11 cellular contexts compared by ENCODE assay signal in genomic region chr21:43733529-43734071, GRCh38. TPM values are rescaled to one million over a fixed set of nuclear protein-coding genes. Genes with fewer than 3 reads are reported as not detected.
DNase-seq lines count a peak whose midpoint lies in the region; ATAC-seq, FAIRE-seq and TF ChIP-seq lines count a peak whose summit lies in the region.
"Had no signal": no experiment of that assay in that cellular context is flagged by ENCODE, and none has a peak within 500 bp of the region (broad histone marks: within the 10 kb centered on the region; RNA-seq: fewer than 3 reads in every experiment).

No MANE protein-coding gene starts in this region.

- H3K4me3 ChIP-seq in A549: no peak overlapping the region

- ATAC-seq in A549 (no peak), HG03565 (IDR thresholded peaks at IDR 0.05; ENCODE audit: unreplicated experiment) (no peak), HG02642 (IDR thresholded peaks at IDR 0.05; ENCODE audit: poor library complexity, unreplicated experiment) (no peak)
- peak; percentile 39 for ATAC-seq in central memory CD8-positive, alpha-beta T cell (replicated peaks; ENCODE audit: extremely low read depth, poor library complexity, severe bottlenecking)

- peaks cover 6 to 8% (median 7%) of the 10 kb centered on the region in 3 donors for H3K4me1 Mint-ChIP-seq in IgD-negative memory B cell
- H3K4me1 Mint-ChIP-seq in central memory CD8-positive, alpha-beta T cell: peaks cover 48% of the 10 kb centered on the region

- no peak for TF ChIP-seq CTCF in A549 (IDR thresholded peaks at IDR 0.05)

- peak overlapping the region; percentile 43 to 99; a peak in 4 of 6 replicates for H3K27ac ChIP-seq in A549

- no peaks in the 10 kb centered on the region for H3K27me3 Mint-ChIP-seq in IgD-negative memory B cell
- no peaks in the 10 kb centered on the region for H3K27me3 Mint-ChIP-seq in central memory CD8-positive, alpha-beta T cell

- WGBS in A549 (ENCODE audit: missing lambda C conversion rate): 79% methylated on average over 13 of the region's 15 CpGs

- no peak for TF ChIP-seq EP300 in A549 (IDR thresholded peaks at IDR 0.05)

- H3K9me3 ChIP-seq in A549: no peaks in the 10 kb centered on the region

- no peak for TF ChIP-seq POLR2A in A549 (IDR thresholded peaks at IDR 0.05; ENCODE audit: low read length)

- H3K9me3 Mint-ChIP-seq in IgD-negative memory B cell: no peaks in the 10 kb centered on the region
- H3K9me3 Mint-ChIP-seq in central memory CD8-positive, alpha-beta T cell: no peaks in the 10 kb centered on the region

- no peaks in the 10 kb centered on the region for H3K36me3 Mint-ChIP-seq in IgD-negative memory B cell
- H3K36me3 Mint-ChIP-seq in central memory CD8-positive, alpha-beta T cell (ENCODE audit: insufficient read depth): peaks cover 19% of the 10 kb centered on the region

- H3K27ac Mint-ChIP-seq in IgD-negative memory B cell: peak overlapping the region in 2 of 3 donors; percentile 50 to 78
- peak overlapping the region; percentile 97 for H3K27ac Mint-ChIP-seq in central memory CD8-positive, alpha-beta T cell (ENCODE audit: low read depth)

- CTCF ChIA-PET in A549 (lab: Yijun Ruan, JAX): interaction anchor here (1.5 kb wide), 1 partner anchor 20 kb away, joined by 3 read pairs; no protein-coding TSS in a partner anchor

- peak overlapping the region in 1 of 4 donors; percentile 48 for H3K4me3 Mint-ChIP-seq in IgD-negative memory B cell
- peak overlapping the region; percentile 78 for H3K4me3 Mint-ChIP-seq in central memory CD8-positive, alpha-beta T cell

- H3K4me1 ChIP-seq in A549: peaks cover 94% of the 10 kb centered on the region

- peak overlapping the region; percentile 93; the same call in 2 of the 3 replicates for H3K4me2 ChIP-seq in A549

- DNase-seq in A549 (ENCODE audit: low read depth in 1 of 2, low spot score in 1 of 2) (no peak), myocyte (ENCODE audit: low read depth) (peak; percentile 83), NCI-H82 (lab: John Stamatoyannopoulos, UW) (no peak), DMS79 treated with DMSO at 0.1 percent for 48 hours (lab: John Stamatoyannopoulos, UW) (no peak)
- DNase-seq in central memory CD8-positive, alpha-beta T cell (ENCODE audit: low spot score in 2 of 2): no peak
- DNase-seq: GF-D8, H7, NCI-H1417 treated with DMSO at 0.1 percent for 48 hours had no signal

- POLR2A ChIA-PET in A549 (lab: Yijun Ruan, JAX): no interaction called here

- no peak for FAIRE-seq in A549 (lab: Jason Lieb, UNC)

- TF ChIP-seq RAD21 in A549 (conservative IDR thresholded peaks at IDR 0.05 in 1 of 2, IDR thresholded peaks at IDR 0.05 in 1 of 2): no peak

TF ChIP-seq in A549, 52 proteins besides CTCF, POLR2A, EP300 and RAD21:
- no peak for TF ChIP-seq HOXB5 (CRISPR knock-in tag; IDR thresholded peaks at IDR 0.05)
- TF ChIP-seq JUN (IDR thresholded peaks at IDR 0.05): no peak
- TF ChIP-seq PHF8 (IDR thresholded peaks at IDR 0.05; ENCODE audit: borderline replicate concordance, low read depth): no peak
- no peak for TF ChIP-seq HES2 (IDR thresholded peaks at IDR 0.05)
- TF ChIP-seq, protein P1, sequence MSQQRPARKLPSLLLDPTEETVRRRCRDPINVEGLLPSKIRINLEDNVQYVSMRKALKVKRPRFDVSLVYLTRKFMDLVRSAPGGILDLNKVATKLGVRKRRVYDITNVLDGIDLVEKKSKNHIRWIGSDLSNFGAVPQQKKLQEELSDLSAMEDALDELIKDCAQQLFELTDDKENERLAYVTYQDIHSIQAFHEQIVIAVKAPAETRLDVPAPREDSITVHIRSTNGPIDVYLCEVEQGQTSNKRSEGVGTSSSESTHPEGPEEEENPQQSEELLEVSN (IDR thresholded peaks at IDR 0.05; ENCODE audit: borderline replicate concordance, low read depth): no peak
- TF ChIP-seq NFE2L2 (conservative IDR thresholded peaks at IDR 0.05; ENCODE audit: low read length): no peak
- TF ChIP-seq CBX2 (IDR thresholded peaks at IDR 0.05; ENCODE audit: borderline replicate concordance, low read depth): no peak

RNA-seq across cellular contexts. Expression of gene PDXK, which starts 14.7 kb away (rescaled TPM):
- 252 and 292 TPM in 2 replicates for polyA plus RNA-seq in A549 (2011; rRNA removed)
- 331 and 370 TPM in 2 replicates for polyA plus RNA-seq in A549 (2012; cell fraction: cytosol; rRNA removed)
- polyA plus RNA-seq in A549 (2012; cell fraction: nucleus; rRNA removed): 322 and 326 TPM in 2 replicates
- polyA plus RNA-seq in A549 (2017; fragmentation: RNase III; extraction: RNeasy Plus Mini Kit Qiagen cat#74134 plus additional on column Dnase treatment): 189 to 220 TPM (median 214 TPM) in 3 replicates
- polyA minus RNA-seq in A549 (2011; rRNA and poly(A)+ RNA removed): 336 and 363 TPM in 2 replicates
- polyA plus RNA-seq in IgD-negative memory B cell: 35.5 TPM
- total RNA-seq in myocyte: 55.6 and 87.0 TPM in 2 replicates
- polyA plus RNA-seq in myocyte (2012): 212 TPM

RNA-seq across cellular contexts. Expression of gene CSTB, which starts 42.5 kb away (rescaled TPM):
- 42.9 and 51.5 TPM in 2 replicates for polyA plus RNA-seq in A549 (2011; rRNA removed)
- 90.6 and 103 TPM in 2 replicates for polyA plus RNA-seq in A549 (2012; cell fraction: cytosol; rRNA removed)
- 29.1 and 41.0 TPM in 2 replicates for polyA plus RNA-seq in A549 (2012; cell fraction: nucleus; rRNA removed)
- 94.1 to 102 TPM (median 101 TPM) in 3 replicates for polyA plus RNA-seq in A549 (2017; fragmentation: RNase III; extraction: RNeasy Plus Mini Kit Qiagen cat#74134 plus additional on column Dnase treatment)
- 16.5 and 23.7 TPM in 2 replicates for polyA minus RNA-seq in A549 (2011; rRNA and poly(A)+ RNA removed)
- polyA plus RNA-seq in IgD-negative memory B cell: 66.2 TPM
- total RNA-seq in myocyte: 6.9 and 12.5 TPM in 2 replicates
- polyA plus RNA-seq in myocyte (2012): 112 TPM

RNA-seq across cellular contexts. Expression of gene RRP1, which starts 55.8 kb away (rescaled TPM):
- polyA plus RNA-seq in A549 (2011; rRNA removed) (15.4 and 16.8 TPM in 2 replicates), A549 (2017; fragmentation: RNase III; extraction: RNeasy Plus Mini Kit Qiagen cat#74134 plus additional on column Dnase treatment) (26.3 to 29.5 TPM (median 28.2 TPM) in 3 replicates), IgD-negative memory B cell (18.2 TPM)
- polyA plus RNA-seq in A549 (2012; cell fraction: cytosol; rRNA removed): 21.1 and 22.1 TPM in 2 replicates
- 36.0 and 38.9 TPM in 2 replicates for polyA plus RNA-seq in A549 (2012; cell fraction: nucleus; rRNA removed)
- 14.5 and 16.5 TPM in 2 replicates for polyA minus RNA-seq in A549 (2011; rRNA and poly(A)+ RNA removed)
- 21.6 and 22.5 TPM in 2 replicates for total RNA-seq in myocyte
- polyA plus RNA-seq in myocyte (2012): 24.9 TPM
